In the genomic region with DNA sequence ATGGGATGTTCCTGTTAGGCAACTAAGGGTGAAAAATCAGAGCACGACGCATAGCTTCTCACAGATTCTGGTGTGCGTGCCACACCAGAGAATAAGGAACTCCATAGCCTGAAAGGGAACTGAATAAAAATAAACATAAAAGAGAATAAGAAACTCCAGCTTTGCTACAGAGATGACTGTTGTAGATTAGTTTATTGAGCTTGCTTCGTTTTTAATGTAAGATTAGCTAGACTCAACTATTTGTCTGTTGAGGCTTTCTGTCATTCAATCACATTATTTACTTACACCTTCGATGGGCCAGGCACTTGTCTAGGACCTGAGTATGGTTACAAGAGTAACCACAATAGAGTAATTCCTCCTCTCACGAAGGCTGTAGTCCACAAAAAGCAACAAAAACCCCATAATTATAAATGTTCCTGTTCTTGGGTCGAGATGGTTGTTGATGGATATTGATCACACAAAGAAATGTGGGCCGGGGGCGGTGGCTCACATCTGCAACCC, we compare ENCODE assay signal across 8 cellular contexts. TPM values are rescaled to one million over a fixed set of nuclear protein-coding genes. Genes with fewer than 3 reads are reported as not detected.
DNase-seq lines count a peak whose midpoint lies in the region; ATAC-seq and TF ChIP-seq lines count a peak whose summit lies in the region.

No MANE protein-coding gene starts in this region.

- H3K18ac ChIP-seq in IMR-90 (ENCODE audit: low read depth, low read length) = no peak overlapping the region

- H3K27ac ChIP-seq in BLaER1 treated with 17β-estradiol and CSF1 and Interleukin-3, amounts not matched to agents 10 nM and 100 nM = peak overlapping the region; percentile 52 to 97 (median 92)
- H3K27ac ChIP-seq in IMR-90 (ENCODE audit: insufficient read depth, low read length) = no peak overlapping the region
- peak overlapping the region; percentile 92 for H3K27ac ChIP-seq in naive thymus-derived CD4-positive, alpha-beta T cell (ENCODE audit: low read depth, low read length)

- TF ChIP-seq RAD21 in IMR-90 (IDR thresholded peaks at IDR 0.05; ENCODE audit: low read length) = no peak

- H3K4me1 Mint-ChIP-seq in brain = peaks cover 43% of the 10 kb centered on the region
- peaks cover 22 to 45% (median 39%) of the 10 kb centered on the region in 7 donors for H3K4me1 Mint-ChIP-seq in naive thymus-derived CD4-positive, alpha-beta T cell

- CTCF ChIA-PET in IMR-90 (lab: Yijun Ruan, JAX) = interaction anchor here (1.0 kb wide), 1 partner anchor 19 kb away, joined by 3 read pairs; no protein-coding TSS in a partner anchor
- CTCF ChIA-PET in naive thymus-derived CD4-positive, alpha-beta T cell (lab: Charles Lee) = interaction anchor here (1.4 to 1.8 kb wide), 2 partner anchors 25 to 104 kb away, joined by 4 to 8 read pairs; a partner anchor contains a TSS

- H4K8ac ChIP-seq in IMR-90 (ENCODE audit: low read depth in 2 of 2, low read length in 2 of 2) = no peak overlapping the region; a peak in 1 of 4 replicates

- TF ChIP-seq POLR2A in IMR-90 (IDR thresholded peaks at IDR 0.05; ENCODE audit: low read depth, low read length) = no peak

- no peak overlapping the region for H2AFZ ChIP-seq in IMR-90 (replicated peaks; ENCODE audit: low read length, poor library complexity)

- H3K9me1 ChIP-seq in IMR-90 (ENCODE audit: insufficient read depth, low read length) = no peaks in the 10 kb centered on the region

- H3K9ac ChIP-seq in BLaER1 treated with 17β-estradiol and CSF1 and Interleukin-3, amounts not matched to agents 10 nM and 100 nM = peak overlapping the region; percentile 91 to 97 (median 94)
- H3K9ac ChIP-seq in IMR-90 (ENCODE audit: low read depth, low read length) = no peak overlapping the region

- no peak for TF ChIP-seq CTCF in IMR-90 (conservative IDR thresholded peaks at IDR 0.05; ENCODE audit: low read depth, low read length)
- no peak for TF ChIP-seq CTCF in brain (conservative IDR thresholded peaks at IDR 0.05)

- H3K23ac ChIP-seq in IMR-90 (ENCODE audit: low read depth, low read length) = no peak overlapping the region

- no peaks in the 10 kb centered on the region for H3K27me3 ChIP-seq in BLaER1 treated with 17β-estradiol and CSF1 and Interleukin-3, amounts not matched to agents 10 nM and 100 nM
- H3K27me3 ChIP-seq in IMR-90 (ENCODE audit: control insufficient read depth, insufficient read depth, low read length) = no peaks in the 10 kb centered on the region
- H3K27me3 ChIP-seq in naive thymus-derived CD4-positive, alpha-beta T cell (ENCODE audit: control insufficient read depth in 2 of 2, insufficient read depth in 2 of 2, low read length in 2 of 2) = no peaks in the 10 kb centered on the region

- WGBS in IMR-90 (ENCODE audit: extremely low coverage in 2 of 2, insufficient read length in 1 of 2), 2 experiments = no CpG with 5 or more reads among the region's 9 CpGs

- no peak overlapping the region for H2BK120ac ChIP-seq in IMR-90 (ENCODE audit: low read depth, low read length)

- H4K91ac ChIP-seq in IMR-90 (ENCODE audit: insufficient read depth, low read depth, low read length) = no peak overlapping the region

- no peak overlapping the region; the same call in 1 of the 2 replicates for H2AK5ac ChIP-seq in IMR-90 (ENCODE audit: low read depth, low read length)

- H3K27ac Mint-ChIP-seq in brain = peak overlapping the region; percentile 95 to 100 (median 99)
- H3K27ac Mint-ChIP-seq in naive thymus-derived CD4-positive, alpha-beta T cell = peak overlapping the region; percentile 89 to 98 (median 96)

- intact Hi-C loops in IMR-90 (cut with micrococcal nuclease) = no loop called here
- intact Hi-C loops in naive thymus-derived CD4-positive, alpha-beta T cell (cut with micrococcal nuclease) = loop anchor here (1.0 to 5.0 kb wide), 11 partner anchors 25 to 1919 kb away; a partner anchor contains a TSS

- no peak overlapping the region for H3K14ac ChIP-seq in IMR-90 (replicated peaks; ENCODE audit: low read depth, low read length)

- no peak for ATAC-seq in IMR-90 (ENCODE audit: low read depth)
- no peak for ATAC-seq in naive thymus-derived CD4-positive, alpha-beta T cell
- no peak for ATAC-seq in HG02970 (IDR thresholded peaks at IDR 0.05; ENCODE audit: low FRiP score, unreplicated experiment)
- no peak for ATAC-seq in HG03196 (IDR thresholded peaks at IDR 0.05; ENCODE audit: unreplicated experiment)

- in situ Hi-C loops in IMR-90 (cut with MboI; ENCODE audit: low sequenced_read_pairs) = no loop called here

- no peak overlapping the region for H2BK5ac ChIP-seq in IMR-90 (ENCODE audit: low read depth, low read length, poor library complexity, severe bottlenecking)

- no peaks in the 10 kb centered on the region for H3K9me3 ChIP-seq in BLaER1 treated with 17β-estradiol and CSF1 and Interleukin-3, amounts not matched to agents 10 nM and 100 nM (replicated peaks in 1 of 11)
- no peaks in the 10 kb centered on the region for H3K9me3 ChIP-seq in IMR-90 (ENCODE audit: control insufficient read depth, insufficient read depth, low read length)
- no peaks in the 10 kb centered on the region for H3K9me3 ChIP-seq in naive thymus-derived CD4-positive, alpha-beta T cell (ENCODE audit: control insufficient read depth in 2 of 3, low read length in 3 of 3)

- BruUV-seq in IMR-90 (replicated peaks; lab: Mats Ljungman, UMichigan) = no TSS peak

- H4K20me1 ChIP-seq in BLaER1 treated with 17β-estradiol and CSF1 and Interleukin-3, amounts not matched to agents 10 nM and 100 nM = peaks cover 3 to 72% (median 38%) of the 10 kb centered on the region in 11 experiments; a peak in 18 of 22 replicates
- peaks cover 20% of the 10 kb centered on the region; the same call in 1 of the 2 replicates for H4K20me1 ChIP-seq in IMR-90 (ENCODE audit: insufficient read depth, low read length)

- dilution Hi-C loops in IMR-90 (cut with HindIII; ENCODE audit: low sequenced_read_pairs, unreplicated experiment) = no loop called here

- no peak overlapping the region for H2BK15ac ChIP-seq in IMR-90 (ENCODE audit: low read depth, low read length)

- H2AK9ac ChIP-seq in IMR-90 (replicated peaks; ENCODE audit: low read depth, low read length, poor library complexity) = peak overlapping the region; percentile 22

- H3K4me3 Mint-ChIP-seq in brain = peak overlapping the region; percentile 96 to 99 (median 98)
- H3K4me3 Mint-ChIP-seq in naive thymus-derived CD4-positive, alpha-beta T cell = peak overlapping the region; percentile 83 to 99 (median 96)

- peaks cover 39 to 56% (median 51%) of the 10 kb centered on the region in 11 experiments for H3K36me3 ChIP-seq in BLaER1 treated with 17β-estradiol and CSF1 and Interleukin-3, amounts not matched to agents 10 nM and 100 nM
- H3K36me3 ChIP-seq in IMR-90 (ENCODE audit: control insufficient read depth, insufficient read depth, low read length) = peaks cover 25% of the 10 kb centered on the region
- peaks cover 9 to 32% (median 11%) of the 10 kb centered on the region in 3 experiments for H3K36me3 ChIP-seq in naive thymus-derived CD4-positive, alpha-beta T cell (ENCODE audit: control insufficient read depth in 2 of 3, insufficient read depth in 3 of 3, low read length in 3 of 3)

- peaks cover 42% of the 10 kb centered on the region for H3K36me3 Mint-ChIP-seq in brain
- peaks cover 3 to 29% (median 18%) of the 10 kb centered on the region in 5 donors for H3K36me3 Mint-ChIP-seq in naive thymus-derived CD4-positive, alpha-beta T cell

- H3K4me1 ChIP-seq in BLaER1 treated with 17β-estradiol and CSF1 and Interleukin-3, amounts not matched to agents 10 nM and 100 nM = peaks cover 44 to 80% (median 60%) of the 10 kb centered on the region in 10 experiments
- no peaks in the 10 kb centered on the region for H3K4me1 ChIP-seq in IMR-90 (ENCODE audit: control insufficient read depth, insufficient read depth, low read length)
- peaks cover 9 to 15% of the 10 kb centered on the region in 2 donors for H3K4me1 ChIP-seq in naive thymus-derived CD4-positive, alpha-beta T cell (ENCODE audit: control insufficient read depth in 2 of 2, insufficient read depth in 2 of 2, low read length in 2 of 2)

- H3K4ac ChIP-seq in IMR-90 (ENCODE audit: low read depth, low read length) = no peak overlapping the region

- no peak for DNase-seq in IMR-90
- no peak for DNase-seq in naive thymus-derived CD4-positive, alpha-beta T cell
- no peak for DNase-seq in effector CD4-positive, alpha-beta T cell
- no peak for DNase-seq in activated effector memory CD4-positive, alpha-beta T cell treated with Interleukin-2 at 50 U/mL for 16 hours

- POLR2A ChIA-PET in IMR-90 (lab: Charles Lee; ENCODE audit: unreplicated experiment) = interaction anchor here (0.6 to 1.5 kb wide), 3 partner anchors 12 to 102 kb away, joined by 3 to 8 read pairs (median 4); no protein-coding TSS in a partner anchor
- POLR2A ChIA-PET in naive thymus-derived CD4-positive, alpha-beta T cell (lab: Charles Lee) = interaction anchor here (0.7 to 9.6 kb wide), 16 partner anchors 10 to 475 kb away, joined by 3 to 115 read pairs (median 7); a partner anchor contains a TSS

- H3K9me3 Mint-ChIP-seq in brain = peaks cover 0 to 3% (median 2%) of the 10 kb centered on the region in 5 experiments
- H3K9me3 Mint-ChIP-seq in naive thymus-derived CD4-positive, alpha-beta T cell = peaks cover 0 to 2% (median 0%) of the 10 kb centered on the region in 11 donors

- no peak overlapping the region for H3K56ac ChIP-seq in IMR-90 (ENCODE audit: extremely low read depth, insufficient read depth, low read length)

- H3K4me3 ChIP-seq in BLaER1 treated with 17β-estradiol and CSF1 and Interleukin-3, amounts not matched to agents 10 nM and 100 nM = peak overlapping the region; percentile 80 to 96 (median 86)
- no peak overlapping the region for H3K4me3 ChIP-seq in IMR-90 (ENCODE audit: insufficient read depth, low read depth, low read length)
- peak overlapping the region; percentile 97 for H3K4me3 ChIP-seq in naive thymus-derived CD4-positive, alpha-beta T cell (ENCODE audit: low read length)

- H3K79me1 ChIP-seq in IMR-90 (ENCODE audit: low read depth in 1 of 2, low read length in 2 of 2) = peaks cover 9 to 38% of the 10 kb centered on the region in 2 experiments

- H2BK20ac ChIP-seq in IMR-90 (ENCODE audit: low read depth, low read length) = no peak overlapping the region

- no peak overlapping the region for H4K5ac ChIP-seq in IMR-90 (ENCODE audit: low read depth, low read length)

- peak overlapping the region; percentile 55 to 99 (median 81) for H3K4me2 ChIP-seq in BLaER1 treated with 17β-estradiol and CSF1 and Interleukin-3, amounts not matched to agents 10 nM and 100 nM
- peak overlapping the region; percentile 55 for H3K4me2 ChIP-seq in IMR-90 (ENCODE audit: low read depth, low read length)

- peaks cover 5% of the 10 kb centered on the region for H3K27me3 Mint-ChIP-seq in brain
- H3K27me3 Mint-ChIP-seq in naive thymus-derived CD4-positive, alpha-beta T cell = no peaks in the 10 kb centered on the region

RNA-seq across cellular contexts. Expression of a gene that starts 0.8 kb away (rescaled TPM):
- total RNA-seq in IMR-90 (2012; rRNA removed) = 9.5 and 11.4 TPM in 2 replicates
- polyA plus RNA-seq in IMR-90 (2012; rRNA removed) (10.9 and 12.7 TPM in 2 replicates), brain (ENCODE audit: insufficient read depth, low read depth, low replicate concordance) (4.9 TPM)
- polyA plus RNA-seq in IMR-90 (2012; cell fraction: cytosol; rRNA removed) = 2.8 and 3.9 TPM in 2 replicates
- polyA plus RNA-seq in IMR-90 (2012; cell fraction: nucleus; rRNA removed; ENCODE audit: low replicate concordance) = 13.3 and 42.0 TPM in 2 replicates
- 10 to 100 TPM; 44.4 to 54.0 (median 46.8) TPM for total RNA-seq in naive thymus-derived CD4-positive, alpha-beta T cell
- polyA plus RNA-seq in naive thymus-derived CD4-positive, alpha-beta T cell = 10 to 100 TPM; 10.6 to 19.7 TPM

RNA-seq across cellular contexts. Expression of a gene that starts 25.2 kb away (rescaled TPM):
- total RNA-seq in IMR-90 (2012; rRNA removed) = 18.6 and 41.7 TPM in 2 replicates
- polyA plus RNA-seq in IMR-90 (2012; rRNA removed) (31.5 and 32.1 TPM in 2 replicates), brain (ENCODE audit: insufficient read depth, low read depth, low replicate concordance) (62.6 TPM)
- 3.0 and 4.6 TPM in 2 replicates for polyA plus RNA-seq in IMR-90 (2012; cell fraction: cytosol; rRNA removed)
- 13.0 and 103 TPM in 2 replicates for polyA plus RNA-seq in IMR-90 (2012; cell fraction: nucleus; rRNA removed; ENCODE audit: low replicate concordance)
- total RNA-seq in naive thymus-derived CD4-positive, alpha-beta T cell = 100 to 1,000 TPM in 4 of 5 experiments, 10 to 100 TPM in 1; 89.7 to 249 (median 139) TPM
- polyA plus RNA-seq in naive thymus-derived CD4-positive, alpha-beta T cell = 10 to 100 TPM; 32.1 to 56.1 TPM

RNA-seq across cellular contexts. Expression of a gene that starts 25.5 kb away (rescaled TPM):
- total RNA-seq in IMR-90 (2012; rRNA removed) = 23.7 and 32.8 TPM in 2 replicates
- polyA plus RNA-seq in IMR-90 (2012; rRNA removed) (16.6 and 16.7 TPM in 2 replicates), brain (ENCODE audit: insufficient read depth, low read depth, low replicate concordance) (8.9 TPM)
- 1.7 and 4.0 TPM in 2 replicates for polyA plus RNA-seq in IMR-90 (2012; cell fraction: cytosol; rRNA removed)
- polyA plus RNA-seq in IMR-90 (2012; cell fraction: nucleus; rRNA removed; ENCODE audit: low replicate concordance) = 16.7 and 56.8 TPM in 2 replicates
- total RNA-seq in naive thymus-derived CD4-positive, alpha-beta T cell = 100 to 1,000 TPM in 1 of 5 experiments, 10 to 100 TPM in 4; 24.5 to 102 (median 31.0) TPM
- 1 to 10 TPM; 4.0 to 5.2 TPM for polyA plus RNA-seq in naive thymus-derived CD4-positive, alpha-beta T cell
